Comparison of ENCODE assay signal across 13 cellular contexts in genomic region chr6:31246051-31246495, GRCh38. TPM values are rescaled to one million over a fixed set of nuclear protein-coding genes. Genes with fewer than 3 reads are reported as not detected.
DNase-seq lines count a peak whose midpoint lies in the region; ATAC-seq and TF ChIP-seq lines count a peak whose summit lies in the region.
"Had no signal": no experiment of that assay in that cellular context is flagged by ENCODE, and none has a peak within 500 bp of the region (broad histone marks: within the 10 kb centered on the region; RNA-seq: fewer than 3 reads in every experiment).

No MANE protein-coding gene starts in this region.

- H3K27ac ChIP-seq in HUES64 (ENCODE audit: low read depth, low read length) = peak overlapping the region; percentile 74
- H3K27ac ChIP-seq: esophagus squamous epithelium had no signal

- H3K9ac ChIP-seq in HUES64 (ENCODE audit: low read depth, low read length) = peak overlapping the region; percentile 11; the same call in 1 of the 2 replicates

- peaks cover 16% of the 10 kb centered on the region; the same call in 1 of the 2 replicates for H3K4me1 ChIP-seq in HUES64 (ENCODE audit: insufficient read depth, low read length)
- H3K4me1 ChIP-seq: esophagus squamous epithelium had no signal

- H3K4me3 ChIP-seq in HUES64 (ENCODE audit: low read length) = no peak overlapping the region
- H3K4me3 ChIP-seq: esophagus squamous epithelium had no signal

- DNase-seq in AG08395 (ENCODE audit: low spot score) = peak; percentile 73
- DNase-seq in brain pericyte (ENCODE audit: low read depth, low spot score) = peak; percentile 3
- peak; percentile 98 for DNase-seq in kidney tubule cell (ENCODE audit: low spot score)
- DNase-seq in GM10266 (ENCODE audit: extremely low spot score) = no peak
- DNase-seq in SHP77 (lab: John Stamatoyannopoulos, UW) = no peak
- DNase-seq: activated T-cell treated with anti-CD3 and anti-CD28 coated beads, Interleukin-2, amount 50 U/mL, for 1 hour; C1 segment of cervical spinal cord; esophagus squamous epithelium; NCI-H1105 treated with DMSO at 0.1 percent for 48 hours had no signal

- WGBS in HUES64 = 60% methylated on average over 2 of the region's 2 CpGs

- no peak for ATAC-seq in HG02884 (IDR thresholded peaks at IDR 0.05; ENCODE audit: unreplicated experiment)
- no peak for ATAC-seq in GM21528 (IDR thresholded peaks at IDR 0.05; ENCODE audit: low FRiP score, unreplicated experiment)
- ATAC-seq: natural killer cell treated with Interleukin-12 subunit alpha and Interleukin-12 subunit beta and Interleukin-15 and Interleukin-18, amount 100 ng/mL, for 72 hours had no signal

- no peak for TF ChIP-seq CTCF in GM10266 (IDR thresholded peaks at IDR 0.05; ENCODE audit: control insufficient read depth, insufficient read depth, low read depth, missing control alignments)

- peaks cover 12% of the 10 kb centered on the region for H3K9me3 ChIP-seq in HUES64 (ENCODE audit: insufficient read depth, low read depth, low read length)
- H3K9me3 ChIP-seq: esophagus squamous epithelium had no signal

- no peaks in the 10 kb centered on the region for H3K36me3 ChIP-seq in HUES64 (ENCODE audit: insufficient read depth, low read length)
- H3K36me3 ChIP-seq: esophagus squamous epithelium had no signal

- no peaks in the 10 kb centered on the region for H3K27me3 ChIP-seq in HUES64 (ENCODE audit: insufficient read depth, low read length)

RNA-seq across cellular contexts. Expression of gene HLA-C, which starts 25.8 kb away (rescaled TPM):
- 120 TPM for polyA plus RNA-seq in HUES64 (2013, experiment 1 of 2)
- 122 TPM for polyA plus RNA-seq in HUES64 (2013, experiment 2 of 2)

Comparison
In these comparisons a context has a peak if more than half of its experiments do, and no peak if none do; other contexts are left out.
1. DNase-seq: peak in AG08395 (single experiment), brain pericyte (single experiment) and kidney tubule cell (single experiment); none in GM10266 (single experiment) and SHP77 (0 of 2).